In genomic region chr22:19827341-19828034, GRCh38 we compare ENCODE assay signal across 18 cellular contexts. TPM values are rescaled to one million over a fixed set of nuclear protein-coding genes. Genes with fewer than 3 reads are reported as not detected.
DNase-seq lines count a peak whose midpoint lies in the region; ATAC-seq and TF ChIP-seq lines count a peak whose summit lies in the region.
"Had no signal": no experiment of that assay in that cellular context is flagged by ENCODE, and none has a peak within 500 bp of the region (broad histone marks: within the 10 kb centered on the region; RNA-seq: fewer than 3 reads in every experiment).

No MANE protein-coding gene starts in this region.

- H3K4ac ChIP-seq in IMR-90 (ENCODE audit: low read depth, low read length), result no peak overlapping the region

- H3K36me3 ChIP-seq in IMR-90 (ENCODE audit: control insufficient read depth, insufficient read depth, low read length) (no peaks in the 10 kb centered on the region), sigmoid colon (no peaks in the 10 kb centered on the region)

- H2BK20ac ChIP-seq in IMR-90 (ENCODE audit: low read depth, low read length), result no peak overlapping the region

- H4K8ac ChIP-seq in IMR-90 (ENCODE audit: low read depth in 2 of 2, low read length in 2 of 2), result no peak overlapping the region

- H3K36me3 Mint-ChIP-seq in activated T-cell treated with anti-CD3 and anti-CD28 coated beads, Interleukin-2, amount 50 U/mL, for 24 hours (ENCODE audit: low read depth), result no peaks in the 10 kb centered on the region
- no peaks in the 10 kb centered on the region for H3K36me3 Mint-ChIP-seq in activated T-cell treated with anti-CD3 and anti-CD28 coated beads, Interleukin-2, amount 50 U/mL, for 72 hours (ENCODE audit: insufficient read depth in 2 of 2)

- H3K27me3 Mint-ChIP-seq in activated T-cell treated with anti-CD3 and anti-CD28 coated beads, Interleukin-2, amount 50 U/mL, for 24 hours, result no peaks in the 10 kb centered on the region
- no peaks in the 10 kb centered on the region for H3K27me3 Mint-ChIP-seq in activated T-cell treated with anti-CD3 and anti-CD28 coated beads, Interleukin-2, amount 50 U/mL, for 72 hours (ENCODE audit: low read depth)
- H3K27me3 Mint-ChIP-seq: CD4-positive, alpha-beta memory T cell had no signal

- H4K91ac ChIP-seq in IMR-90 (ENCODE audit: insufficient read depth, low read depth, low read length), result no peak overlapping the region

- H3K27me3 ChIP-seq in IMR-90 (ENCODE audit: control insufficient read depth, insufficient read depth, low read length) (no peaks in the 10 kb centered on the region), sigmoid colon (no peaks in the 10 kb centered on the region)
- H3K27me3 ChIP-seq: BLaER1 had no signal

- no peak for TF ChIP-seq CTCF in IMR-90 (conservative IDR thresholded peaks at IDR 0.05; ENCODE audit: low read depth, low read length)
- TF ChIP-seq CTCF in choroid plexus epithelial cell (conservative IDR thresholded peaks at IDR 0.05; ENCODE audit: low read depth, low read length), result no peak
- no peak for TF ChIP-seq CTCF in sigmoid colon (IDR thresholded peaks at IDR 0.05)

- no peak overlapping the region for H2AFZ ChIP-seq in IMR-90 (replicated peaks; ENCODE audit: low read length, poor library complexity)

- H2AK5ac ChIP-seq in IMR-90 (ENCODE audit: low read depth, low read length), result no peak overlapping the region

- CTCF ChIA-PET in IMR-90 (lab: Yijun Ruan, JAX), result no interaction called here

- DNase-seq in activated T-cell treated with anti-CD3 and anti-CD28 coated beads, Interleukin-2, amount 50 U/mL, for 24 hours, result no peak
- DNase-seq in activated T-cell treated with anti-CD3 and anti-CD28 coated beads, Interleukin-2, amount 50 U/mL, for 72 hours, result no peak
- peak; percentile 28 for DNase-seq in IMR-90
- DNase-seq in choroid plexus epithelial cell (ENCODE audit: low read depth), result peak; percentile 9
- DNase-seq in sigmoid colon, result peak; percentile 24
- DNase-seq in nucleus accumbens (lab: John Stamatoyannopoulos, UW), result no peak
- DNase-seq in OCI-M2 (lab: John Stamatoyannopoulos, UW; ENCODE audit: unreplicated experiment), result no peak
- DNase-seq: 8988T; CD4-positive, alpha-beta memory T cell; DMS 273 treated with DMSO at 0.1 percent for 48 hours; DMS53; EL; GOT3 had no signal

- no peak overlapping the region for H3K18ac ChIP-seq in IMR-90 (ENCODE audit: low read depth, low read length)

- no peak overlapping the region for H4K5ac ChIP-seq in IMR-90 (ENCODE audit: low read depth, low read length)

- 0 out of 2 replicates have a peak, but pooled peaks cover 3% of the 10 kb centered on the region for H3K9me1 ChIP-seq in IMR-90 (ENCODE audit: insufficient read depth, low read length)

- in situ Hi-C loops in IMR-90 (cut with MboI; ENCODE audit: low sequenced_read_pairs), result no loop called here

- H3K9me3 ChIP-seq in IMR-90 (ENCODE audit: control insufficient read depth, insufficient read depth, low read length) (no peaks in the 10 kb centered on the region), sigmoid colon (no peaks in the 10 kb centered on the region)

- no peak overlapping the region for H2BK5ac ChIP-seq in IMR-90 (ENCODE audit: low read depth, low read length, poor library complexity, severe bottlenecking)

- POLR2A ChIA-PET in IMR-90 (lab: Charles Lee; ENCODE audit: unreplicated experiment), result no interaction called here

- no peak for ATAC-seq in activated T-cell treated with anti-CD3 and anti-CD28 coated beads, Interleukin-2, amount 50 U/mL, for 72 hours (replicated peaks in 1 of 2)
- ATAC-seq in IMR-90 (ENCODE audit: low read depth) (peak; percentile 48), GM18861 (IDR thresholded peaks at IDR 0.05; ENCODE audit: unreplicated experiment) (no peak)
- ATAC-seq: GM12878, HCT116 had no signal

- no peaks in the 10 kb centered on the region; the same call in 1 of the 2 replicates for H4K20me1 ChIP-seq in IMR-90 (ENCODE audit: insufficient read depth, low read length)

- no peak for TF ChIP-seq EP300 in sigmoid colon (IDR thresholded peaks at IDR 0.05)

- no peak overlapping the region for H3K56ac ChIP-seq in IMR-90 (ENCODE audit: extremely low read depth, insufficient read depth, low read length)

- no peaks in the 10 kb centered on the region for H3K9me3 Mint-ChIP-seq in activated T-cell treated with anti-CD3 and anti-CD28 coated beads, Interleukin-2, amount 50 U/mL, for 24 hours
- no peaks in the 10 kb centered on the region for H3K9me3 Mint-ChIP-seq in activated T-cell treated with anti-CD3 and anti-CD28 coated beads, Interleukin-2, amount 50 U/mL, for 72 hours
- H3K9me3 Mint-ChIP-seq: CD4-positive, alpha-beta memory T cell had no signal

- H3K4me1 ChIP-seq in IMR-90 (ENCODE audit: control insufficient read depth, insufficient read depth, low read length), result no peaks in the 10 kb centered on the region
- H3K4me1 ChIP-seq in sigmoid colon, result no peaks in the 10 kb centered on the region

- H3K4me1 Mint-ChIP-seq in activated T-cell treated with anti-CD3 and anti-CD28 coated beads, Interleukin-2, amount 50 U/mL, for 24 hours (ENCODE audit: low read depth), result peaks cover 4% of the 10 kb centered on the region
- no peaks in the 10 kb centered on the region for H3K4me1 Mint-ChIP-seq in activated T-cell treated with anti-CD3 and anti-CD28 coated beads, Interleukin-2, amount 50 U/mL, for 72 hours (ENCODE audit: low read depth)

- no peak overlapping the region for H3K9ac ChIP-seq in IMR-90 (ENCODE audit: low read depth, low read length)
- H3K9ac ChIP-seq: BLaER1 had no signal

- H2AK9ac ChIP-seq in IMR-90 (replicated peaks; ENCODE audit: low read depth, low read length, poor library complexity), result no peak overlapping the region

- peak overlapping the region; percentile 10; the same call in 1 of the 2 replicates for H3K4me2 ChIP-seq in IMR-90 (ENCODE audit: low read depth, low read length)
- H3K4me2 ChIP-seq: BLaER1 had no signal

- no CpG with 5 or more reads among the region's 10 CpGs for WGBS in IMR-90 (ENCODE audit: extremely low coverage in 2 of 2, insufficient read length in 1 of 2), 2 experiments
- WGBS in sigmoid colon, 2 donors, result 80 to 87% methylated on average over 10 of the region's 10 CpGs

- intact Hi-C loops in IMR-90 (cut with micrococcal nuclease), result no loop called here
- intact Hi-C loops in sigmoid colon (cut with DNase I), result no loop called here

- peak overlapping the region; percentile 18 for H3K27ac Mint-ChIP-seq in activated T-cell treated with anti-CD3 and anti-CD28 coated beads, Interleukin-2, amount 50 U/mL, for 24 hours
- no peak overlapping the region for H3K27ac Mint-ChIP-seq in activated T-cell treated with anti-CD3 and anti-CD28 coated beads, Interleukin-2, amount 50 U/mL, for 72 hours
- H3K27ac Mint-ChIP-seq: CD14-positive monocyte; CD4-positive, alpha-beta memory T cell had no signal

- H3K4me3 ChIP-seq in IMR-90 (ENCODE audit: insufficient read depth, low read depth, low read length) (no peak overlapping the region), choroid plexus epithelial cell (ENCODE audit: low read depth, low read length) (no peak overlapping the region), sigmoid colon (no peak overlapping the region)
- H3K4me3 ChIP-seq: BLaER1, GM12878 had no signal

- H3K14ac ChIP-seq in IMR-90 (replicated peaks; ENCODE audit: low read depth, low read length), result no peak overlapping the region

- H3K27ac ChIP-seq in IMR-90 (ENCODE audit: insufficient read depth, low read length), result no peak overlapping the region
- no peak overlapping the region for H3K27ac ChIP-seq in sigmoid colon
- H3K27ac ChIP-seq: BLaER1 had no signal

- BruUV-seq in IMR-90 (replicated peaks; lab: Mats Ljungman, UMichigan), result no TSS peak

- H3K79me1 ChIP-seq in IMR-90 (ENCODE audit: low read depth in 1 of 2, low read length in 2 of 2), result peaks cover 10 to 11% of the 10 kb centered on the region in 2 experiments; a peak in 3 of 4 replicates

- H3K23ac ChIP-seq in IMR-90 (ENCODE audit: low read depth, low read length), result no peak overlapping the region

- dilution Hi-C loops in IMR-90 (cut with HindIII; ENCODE audit: low sequenced_read_pairs, unreplicated experiment), result no loop called here

- TF ChIP-seq RAD21 in IMR-90 (IDR thresholded peaks at IDR 0.05; ENCODE audit: low read length), result no peak

- H2BK15ac ChIP-seq in IMR-90 (ENCODE audit: low read depth, low read length), result no peak overlapping the region

- no peak overlapping the region for H3K4me3 Mint-ChIP-seq in activated T-cell treated with anti-CD3 and anti-CD28 coated beads, Interleukin-2, amount 50 U/mL, for 24 hours
- H3K4me3 Mint-ChIP-seq in activated T-cell treated with anti-CD3 and anti-CD28 coated beads, Interleukin-2, amount 50 U/mL, for 72 hours, result no peak overlapping the region
- H3K4me3 Mint-ChIP-seq: CD14-positive monocyte; CD4-positive, alpha-beta memory T cell had no signal

- H2BK120ac ChIP-seq in IMR-90 (ENCODE audit: low read depth, low read length), result no peak overlapping the region

- no peak for TF ChIP-seq POLR2A in IMR-90 (IDR thresholded peaks at IDR 0.05; ENCODE audit: low read depth, low read length)
- TF ChIP-seq POLR2A in sigmoid colon (IDR thresholded peaks at IDR 0.05), result no peak

TF ChIP-seq in IMR-90, 13 proteins besides CTCF, POLR2A, EP300 and RAD21 (continues in another document):
- TF ChIP-seq MAZ (IDR thresholded peaks at IDR 0.05; ENCODE audit: borderline replicate concordance, low read depth, low read length) (no peak), ELK1 (IDR thresholded peaks at IDR 0.05; ENCODE audit: borderline replicate concordance, low read depth, low read length) (no peak)

RNA-seq across cellular contexts. Expression of gene GNB1L, which starts 27.2 kb away (rescaled TPM):
- total RNA-seq in activated T-cell treated with anti-CD3 and anti-CD28 coated beads, Interleukin-2, amount 50 U/mL, for 72 hours, result 10 to 100 TPM; 13.9 to 20.5 TPM
- total RNA-seq in IMR-90 (2012; rRNA removed) (1.7 and 2.5 TPM in 2 replicates), sigmoid colon (10 to 100 TPM in 1 of 4 donors, 1 to 10 TPM in 3; 3.6 to 15.0 (median 5.3) TPM)
- polyA plus RNA-seq in IMR-90 (2012; rRNA removed) (4.4 and 5.5 TPM in 2 replicates), sigmoid colon (1 to 10 TPM; 2.5 to 7.0 (median 3.0) TPM)
- polyA plus RNA-seq in IMR-90 (2012; cell fraction: cytosol; rRNA removed), result 5.3 and 8.3 TPM in 2 replicates
- polyA plus RNA-seq in IMR-90 (2012; cell fraction: nucleus; rRNA removed; ENCODE audit: low replicate concordance), result 3.5 and 12.3 TPM in 2 replicates

RNA-seq across cellular contexts. Expression of gene RTL10, which starts 27.2 kb away (rescaled TPM):
- 10 to 100 TPM; 15.0 to 16.3 TPM for total RNA-seq in activated T-cell treated with anti-CD3 and anti-CD28 coated beads, Interleukin-2, amount 50 U/mL, for 72 hours
- total RNA-seq in IMR-90 (2012; rRNA removed) (8.6 TPM in 2 replicates), sigmoid colon (10 to 100 TPM in 1 of 4 donors, 1 to 10 TPM in 3; 6.6 to 15.0 (median 8.7) TPM)
- polyA plus RNA-seq in IMR-90 (2012; rRNA removed) (12.1 and 14.0 TPM in 2 replicates), sigmoid colon (1 to 10 TPM; 1.8 to 7.8 (median 2.8) TPM)
- 8.4 and 9.2 TPM in 2 replicates for polyA plus RNA-seq in IMR-90 (2012; cell fraction: cytosol; rRNA removed)
- 24.4 and 41.2 TPM in 2 replicates for polyA plus RNA-seq in IMR-90 (2012; cell fraction: nucleus; rRNA removed; ENCODE audit: low replicate concordance)

Comparison
In these comparisons a context has a peak if more than half of its experiments do, and no peak if none do; other contexts are left out.
1. DNase-seq: peak in IMR-90 (single experiment), choroid plexus epithelial cell (single experiment) and sigmoid colon (single experiment); none in activated T-cell treated with anti-CD3 and anti-CD28 coated beads, Interleukin-2, amount 50 U/mL, for 24 hours (single experiment), activated T-cell treated with anti-CD3 and anti-CD28 coated beads, Interleukin-2, amount 50 U/mL, for 72 hours (0 of 2), nucleus accumbens (0 of 56) and OCI-M2 (single experiment).